Comparison of ENCODE assay signal across 1 cellular context in the genomic region with DNA sequence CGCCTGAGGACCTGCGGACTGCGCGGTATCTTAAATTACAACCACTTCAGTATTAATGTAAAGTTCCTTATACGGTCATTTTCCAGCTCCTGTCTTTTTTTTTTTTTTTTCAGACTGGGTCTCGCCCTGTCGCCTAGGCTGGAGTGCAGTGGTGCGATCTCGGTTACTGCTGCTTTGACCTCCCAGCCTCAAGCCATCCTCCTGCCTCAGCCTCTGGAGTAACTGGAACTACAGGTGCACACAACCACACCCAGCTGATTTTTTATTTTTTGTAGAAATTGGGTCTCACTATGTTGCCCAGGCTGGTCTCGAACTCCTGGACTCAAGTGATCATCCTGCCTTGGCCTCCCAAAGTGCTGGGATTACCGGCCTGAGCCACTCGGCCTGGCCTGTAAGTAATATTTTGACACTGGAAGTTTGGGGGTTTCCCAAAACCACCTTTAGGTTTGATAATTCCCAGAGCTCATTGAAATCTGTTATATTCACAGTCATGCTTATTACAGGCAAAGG.
A peak's percentile ranks its signal among the peaks of the same experiment; 100 is the strongest.
TF ChIP-seq lines count a peak whose summit lies in the region.

No MANE protein-coding gene starts in this region.

TF ChIP-seq in HepG2, 621 proteins besides CTCF, POLR2A, EP300 and RAD21:
- TF ChIP-seq, protein P1, sequence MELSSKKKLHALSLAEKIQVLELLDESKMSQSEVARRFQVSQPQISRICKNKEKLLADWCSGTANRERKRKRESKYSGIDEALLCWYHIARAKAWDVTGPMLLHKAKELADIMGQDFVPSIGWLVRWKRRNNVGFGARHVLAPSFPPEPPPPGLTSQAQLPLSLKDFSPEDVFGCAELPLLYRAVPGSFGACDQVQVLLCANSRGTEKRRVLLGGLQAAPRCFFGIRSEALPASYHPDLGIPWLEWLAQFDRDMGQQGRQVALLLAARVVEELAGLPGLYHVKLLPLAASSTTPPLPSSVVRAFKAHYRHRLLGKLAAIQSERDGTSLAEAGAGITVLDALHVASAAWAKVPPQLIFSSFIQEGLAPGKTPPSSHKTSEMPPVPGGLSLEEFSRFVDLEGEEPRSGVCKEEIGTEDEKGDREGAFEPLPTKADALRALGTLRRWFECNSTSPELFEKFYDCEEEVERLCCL (CRISPR knock-in tag; IDR thresholded peaks at IDR 0.05; ENCODE audit: borderline replicate concordance) = no peak
- TF ChIP-seq ZFP36 (IDR thresholded peaks at IDR 0.05; ENCODE audit: borderline replicate concordance, low read depth, low read length, partially characterized antibody) = no peak
- no peak for TF ChIP-seq ZNF543 (CRISPR knock-in tag; IDR thresholded peaks at IDR 0.05)
- TF ChIP-seq, protein P2, sequence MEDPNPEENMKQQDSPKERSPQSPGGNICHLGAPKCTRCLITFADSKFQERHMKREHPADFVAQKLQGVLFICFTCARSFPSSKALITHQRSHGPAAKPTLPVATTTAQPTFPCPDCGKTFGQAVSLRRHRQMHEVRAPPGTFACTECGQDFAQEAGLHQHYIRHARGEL (CRISPR knock-in tag; IDR thresholded peaks at IDR 0.05) = no peak
- 0 out of 2 replicates have a peak, but pooled peaks have one; percentile 21 for TF ChIP-seq ZNF563 (CRISPR knock-in tag; IDR thresholded peaks at IDR 0.05)
- TF ChIP-seq, protein P3, sequence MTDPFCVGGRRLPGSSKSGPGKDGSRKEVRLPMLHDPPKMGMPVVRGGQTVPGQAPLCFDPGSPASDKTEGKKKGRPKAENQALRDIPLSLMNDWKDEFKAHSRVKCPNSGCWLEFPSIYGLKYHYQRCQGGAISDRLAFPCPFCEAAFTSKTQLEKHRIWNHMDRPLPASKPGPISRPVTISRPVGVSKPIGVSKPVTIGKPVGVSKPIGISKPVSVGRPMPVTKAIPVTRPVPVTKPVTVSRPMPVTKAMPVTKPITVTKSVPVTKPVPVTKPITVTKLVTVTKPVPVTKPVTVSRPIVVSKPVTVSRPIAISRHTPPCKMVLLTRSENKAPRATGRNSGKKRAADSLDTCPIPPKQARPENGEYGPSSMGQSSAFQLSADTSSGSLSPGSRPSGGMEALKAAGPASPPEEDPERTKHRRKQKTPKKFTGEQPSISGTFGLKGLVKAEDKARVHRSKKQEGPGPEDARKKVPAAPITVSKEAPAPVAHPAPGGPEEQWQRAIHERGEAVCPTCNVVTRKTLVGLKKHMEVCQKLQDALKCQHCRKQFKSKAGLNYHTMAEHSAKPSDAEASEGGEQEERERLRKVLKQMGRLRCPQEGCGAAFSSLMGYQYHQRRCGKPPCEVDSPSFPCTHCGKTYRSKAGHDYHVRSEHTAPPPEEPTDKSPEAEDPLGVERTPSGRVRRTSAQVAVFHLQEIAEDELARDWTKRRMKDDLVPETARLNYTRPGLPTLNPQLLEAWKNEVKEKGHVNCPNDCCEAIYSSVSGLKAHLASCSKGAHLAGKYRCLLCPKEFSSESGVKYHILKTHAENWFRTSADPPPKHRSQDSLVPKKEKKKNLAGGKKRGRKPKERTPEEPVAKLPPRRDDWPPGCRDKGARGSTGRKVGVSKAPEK (CRISPR knock-in tag; IDR thresholded peaks at IDR 0.05; ENCODE audit: borderline replicate concordance) = peak; percentile 19; the same call in 1 of the 2 replicates
- no peak for TF ChIP-seq PHF5A (CRISPR knock-in tag; IDR thresholded peaks at IDR 0.05; ENCODE audit: low read depth, unreplicated experiment)
- TF ChIP-seq BRCA1 (CRISPR knock-in tag; IDR thresholded peaks at IDR 0.05) = no peak
- TF ChIP-seq ZNF44 (CRISPR knock-in tag; IDR thresholded peaks at IDR 0.05) = 0 out of 2 replicates have a peak, but pooled peaks have one; percentile 7
- TF ChIP-seq, protein P4, sequence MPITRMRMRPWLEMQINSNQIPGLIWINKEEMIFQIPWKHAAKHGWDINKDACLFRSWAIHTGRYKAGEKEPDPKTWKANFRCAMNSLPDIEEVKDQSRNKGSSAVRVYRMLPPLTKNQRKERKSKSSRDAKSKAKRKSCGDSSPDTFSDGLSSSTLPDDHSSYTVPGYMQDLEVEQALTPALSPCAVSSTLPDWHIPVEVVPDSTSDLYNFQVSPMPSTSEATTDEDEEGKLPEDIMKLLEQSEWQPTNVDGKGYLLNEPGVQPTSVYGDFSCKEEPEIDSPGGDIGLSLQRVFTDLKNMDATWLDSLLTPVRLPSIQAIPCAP (CRISPR knock-in tag; IDR thresholded peaks at IDR 0.05; ENCODE audit: low read depth) = no peak
- no peak for TF ChIP-seq HNRNPUL1 (IDR thresholded peaks at IDR 0.05; ENCODE audit: low read depth, low read length)
- 0 out of 2 replicates have a peak, but pooled peaks have one; percentile 37 for TF ChIP-seq CCDC6 (CRISPR knock-in tag; IDR thresholded peaks at IDR 0.05)
- TF ChIP-seq PHF21A (CRISPR knock-in tag; IDR thresholded peaks at IDR 0.05) = peak; percentile 39; the same call in 1 of the 2 replicates
- TF ChIP-seq, protein P5, sequence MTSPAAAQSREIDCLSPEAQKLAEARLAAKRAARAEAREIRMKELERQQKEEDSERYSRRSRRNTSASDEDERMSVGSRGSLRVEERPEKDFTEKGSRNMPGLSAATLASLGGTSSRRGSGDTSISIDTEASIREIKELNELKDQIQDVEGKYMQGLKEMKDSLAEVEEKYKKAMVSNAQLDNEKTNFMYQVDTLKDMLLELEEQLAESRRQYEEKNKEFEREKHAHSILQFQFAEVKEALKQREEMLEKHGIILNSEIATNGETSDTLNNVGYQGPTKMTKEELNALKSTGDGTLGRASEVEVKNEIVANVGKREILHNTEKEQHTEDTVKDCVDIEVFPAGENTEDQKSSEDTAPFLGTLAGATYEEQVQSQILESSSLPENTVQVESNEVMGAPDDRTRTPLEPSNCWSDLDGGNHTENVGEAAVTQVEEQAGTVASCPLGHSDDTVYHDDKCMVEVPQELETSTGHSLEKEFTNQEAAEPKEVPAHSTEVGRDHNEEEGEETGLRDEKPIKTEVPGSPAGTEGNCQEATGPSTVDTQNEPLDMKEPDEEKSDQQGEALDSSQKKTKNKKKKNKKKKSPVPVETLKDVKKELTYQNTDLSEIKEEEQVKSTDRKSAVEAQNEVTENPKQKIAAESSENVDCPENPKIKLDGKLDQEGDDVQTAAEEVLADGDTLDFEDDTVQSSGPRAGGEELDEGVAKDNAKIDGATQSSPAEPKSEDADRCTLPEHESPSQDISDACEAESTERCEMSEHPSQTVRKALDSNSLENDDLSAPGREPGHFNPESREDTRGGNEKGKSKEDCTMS (CRISPR knock-in tag; conservative IDR thresholded peaks at IDR 0.05) = no peak
- TF ChIP-seq, protein P6, sequence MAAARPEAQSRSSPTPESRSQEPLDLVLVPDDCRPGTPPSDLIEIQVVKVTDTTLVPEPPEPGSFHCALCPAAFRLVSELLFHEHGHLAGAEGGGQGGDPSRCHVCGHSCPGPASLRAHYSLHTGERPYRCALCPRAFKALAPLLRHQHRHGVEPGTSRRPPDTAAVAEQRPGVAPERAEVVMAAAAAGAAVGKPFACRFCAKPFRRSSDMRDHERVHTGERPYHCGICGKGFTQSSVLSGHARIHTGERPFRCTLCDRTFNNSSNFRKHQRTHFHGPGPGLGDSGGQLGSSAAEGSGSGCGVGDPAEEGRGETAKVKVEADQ (CRISPR knock-in tag; IDR thresholded peaks at IDR 0.05; ENCODE audit: borderline replicate concordance) = no peak
- no peak for TF ChIP-seq ZNF383 (CRISPR knock-in tag; IDR thresholded peaks at IDR 0.05; ENCODE audit: borderline replicate concordance)
- TF ChIP-seq ZNF530 (CRISPR knock-in tag; IDR thresholded peaks at IDR 0.05; ENCODE audit: low read depth) = no peak
- TF ChIP-seq, protein P7, sequence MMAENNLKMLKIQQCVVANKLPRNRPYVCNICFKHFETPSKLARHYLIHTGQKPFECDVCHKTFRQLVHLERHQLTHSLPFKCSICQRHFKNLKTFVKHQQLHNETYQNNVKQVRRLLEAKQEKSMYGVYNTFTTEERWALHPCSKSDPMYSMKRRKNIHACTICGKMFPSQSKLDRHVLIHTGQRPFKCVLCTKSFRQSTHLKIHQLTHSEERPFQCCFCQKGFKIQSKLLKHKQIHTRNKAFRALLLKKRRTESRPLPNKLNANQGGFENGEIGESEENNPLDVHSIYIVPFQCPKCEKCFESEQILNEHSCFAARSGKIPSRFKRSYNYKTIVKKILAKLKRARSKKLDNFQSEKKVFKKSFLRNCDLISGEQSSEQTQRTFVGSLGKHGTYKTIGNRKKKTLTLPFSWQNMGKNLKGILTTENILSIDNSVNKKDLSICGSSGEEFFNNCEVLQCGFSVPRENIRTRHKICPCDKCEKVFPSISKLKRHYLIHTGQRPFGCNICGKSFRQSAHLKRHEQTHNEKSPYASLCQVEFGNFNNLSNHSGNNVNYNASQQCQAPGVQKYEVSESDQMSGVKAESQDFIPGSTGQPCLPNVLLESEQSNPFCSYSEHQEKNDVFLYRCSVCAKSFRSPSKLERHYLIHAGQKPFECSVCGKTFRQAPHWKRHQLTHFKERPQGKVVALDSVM (CRISPR knock-in tag; IDR thresholded peaks at IDR 0.05) = peak; percentile 44; the same call in 1 of the 2 replicates
